ENCODE assay signal across 1 cellular context in genomic region chr19:7098701-7099596, GRCh38.
TF ChIP-seq lines count a peak whose summit lies in the region.

No MANE protein-coding gene starts in this region.

TF ChIP-seq in HepG2, 621 proteins besides CTCF, POLR2A, EP300 and RAD21 (continued from another document and continues in another):
- no peak for TF ChIP-seq ZBTB4 (CRISPR knock-in tag; IDR thresholded peaks at IDR 0.05; ENCODE audit: borderline replicate concordance)
- TF ChIP-seq IRF9 (CRISPR knock-in tag; IDR thresholded peaks at IDR 0.05; ENCODE audit: borderline replicate concordance): no peak; the same call in 1 of the 2 replicates
- TF ChIP-seq EED (CRISPR knock-in tag; IDR thresholded peaks at IDR 0.05): 0 out of 2 replicates have a peak, but pooled peaks have one; percentile 47
- no peak for TF ChIP-seq ZSCAN29 (CRISPR knock-in tag; conservative IDR thresholded peaks at IDR 0.05)
- no peak for TF ChIP-seq CHCHD3 (CRISPR knock-in tag; IDR thresholded peaks at IDR 0.05)
- TF ChIP-seq ZNF574 (CRISPR knock-in tag; IDR thresholded peaks at IDR 0.05): 0 out of 2 replicates have a peak, but pooled peaks have one; percentile 41
- no peak for TF ChIP-seq HNRNPUL1 (IDR thresholded peaks at IDR 0.05; ENCODE audit: low read depth, low read length)
- no peak for TF ChIP-seq TBP (CRISPR knock-in tag; IDR thresholded peaks at IDR 0.05)
- peak; percentile 29; the same call in 1 of the 2 replicates for TF ChIP-seq ZBTB38 (CRISPR knock-in tag; IDR thresholded peaks at IDR 0.05)
- no peak for TF ChIP-seq ONECUT2 (CRISPR knock-in tag; IDR thresholded peaks at IDR 0.05)
- TF ChIP-seq ZKSCAN5 (CRISPR knock-in tag; IDR thresholded peaks at IDR 0.05): no peak
- TF ChIP-seq THYN1 (CRISPR knock-in tag; IDR thresholded peaks at IDR 0.05; ENCODE audit: borderline replicate concordance, low read depth): 0 out of 2 replicates have a peak, but pooled peaks have one; percentile 38
- TF ChIP-seq ZBTB44 (CRISPR knock-in tag; IDR thresholded peaks at IDR 0.05): no peak
- TF ChIP-seq ZUFSP (CRISPR knock-in tag; IDR thresholded peaks at IDR 0.05; ENCODE audit: borderline replicate concordance): no peak
- no peak for TF ChIP-seq ZBTB33 (CRISPR knock-in tag; IDR thresholded peaks at IDR 0.05)
- TF ChIP-seq ZNF746 (CRISPR knock-in tag; IDR thresholded peaks at IDR 0.05): no peak
- no peak for TF ChIP-seq ZNF354B (CRISPR knock-in tag; IDR thresholded peaks at IDR 0.05)
- TF ChIP-seq TERF1 (CRISPR knock-in tag; IDR thresholded peaks at IDR 0.05): no peak
- no peak for TF ChIP-seq ZNF674 (CRISPR knock-in tag; IDR thresholded peaks at IDR 0.05; ENCODE audit: low read depth)
- no peak; the same call in 1 of the 2 replicates for TF ChIP-seq ZNF543 (CRISPR knock-in tag; IDR thresholded peaks at IDR 0.05)
- TF ChIP-seq ARNT2 (CRISPR knock-in tag; IDR thresholded peaks at IDR 0.05; ENCODE audit: low read depth): peak; percentile 50; the same call in 1 of the 2 replicates
- TF ChIP-seq MXD4 (CRISPR knock-in tag; IDR thresholded peaks at IDR 0.05): no peak
- no peak; the same call in 1 of the 2 replicates for TF ChIP-seq ISL2 (CRISPR knock-in tag; IDR thresholded peaks at IDR 0.05)
- TF ChIP-seq SP2 (CRISPR knock-in tag; IDR thresholded peaks at IDR 0.05): no peak
- 0 out of 2 replicates have a peak, but pooled peaks have one; percentile 18 for TF ChIP-seq PITX1 (CRISPR knock-in tag; IDR thresholded peaks at IDR 0.05)
- no peak for TF ChIP-seq ARNTL (CRISPR knock-in tag; IDR thresholded peaks at IDR 0.05)
- TF ChIP-seq SATB2 (CRISPR knock-in tag; IDR thresholded peaks at IDR 0.05): no peak
- TF ChIP-seq SOX13 (IDR thresholded peaks at IDR 0.05): no peak
- TF ChIP-seq SOX13 (CRISPR knock-in tag; conservative IDR thresholded peaks at IDR 0.05 in 1 of 2, IDR thresholded peaks at IDR 0.05 in 1 of 2): 0 out of 4 replicates have a peak, but pooled peaks of 1 of the 2 experiments have one; percentile 21
- no peak for TF ChIP-seq NCOR1 (IDR thresholded peaks at IDR 0.05; ENCODE audit: borderline replicate concordance, low read length)
- TF ChIP-seq ZMYM4 (CRISPR knock-in tag; IDR thresholded peaks at IDR 0.05): 0 out of 2 replicates have a peak, but pooled peaks have one; percentile 22
- TF ChIP-seq YY1 (IDR thresholded peaks at IDR 0.05; ENCODE audit: insufficient read depth, insufficient replicate concordance, low read depth, low read length): peak; percentile 82
- 0 out of 2 replicates have a peak, but pooled peaks have one; percentile 11 for TF ChIP-seq ZNF44 (CRISPR knock-in tag; IDR thresholded peaks at IDR 0.05)
- TF ChIP-seq ZNF276 (CRISPR knock-in tag; IDR thresholded peaks at IDR 0.05; ENCODE audit: low read depth): no peak
- TF ChIP-seq ZNF614 (CRISPR knock-in tag; IDR thresholded peaks at IDR 0.05; ENCODE audit: borderline replicate concordance): no peak
- TF ChIP-seq ZMAT5 (CRISPR knock-in tag; IDR thresholded peaks at IDR 0.05; ENCODE audit: borderline replicate concordance, low read depth): no peak
- TF ChIP-seq DBP (CRISPR knock-in tag; IDR thresholded peaks at IDR 0.05; ENCODE audit: not compliant biosample characterization): no peak
- TF ChIP-seq PLSCR1 (CRISPR knock-in tag; IDR thresholded peaks at IDR 0.05; ENCODE audit: borderline replicate concordance): no peak
- TF ChIP-seq ZNF691 (CRISPR knock-in tag; IDR thresholded peaks at IDR 0.05; ENCODE audit: borderline replicate concordance, low read depth): no peak
- no peak for TF ChIP-seq CCDC6 (CRISPR knock-in tag; IDR thresholded peaks at IDR 0.05)
- TF ChIP-seq ZNF841 (CRISPR knock-in tag; IDR thresholded peaks at IDR 0.05; ENCODE audit: borderline replicate concordance): no peak
- peak; percentile 40; the same call in 1 of the 2 replicates for TF ChIP-seq ZNF83 (CRISPR knock-in tag; IDR thresholded peaks at IDR 0.05; ENCODE audit: borderline replicate concordance)
- TF ChIP-seq REXO4 (CRISPR knock-in tag; IDR thresholded peaks at IDR 0.05; ENCODE audit: borderline replicate concordance): no peak
- TF ChIP-seq RFX3 (CRISPR knock-in tag; IDR thresholded peaks at IDR 0.05): no peak
- TF ChIP-seq ZNF562 (CRISPR knock-in tag; IDR thresholded peaks at IDR 0.05; ENCODE audit: borderline replicate concordance): no peak
- TF ChIP-seq ZNF251 (CRISPR knock-in tag; IDR thresholded peaks at IDR 0.05): no peak
